Comparison of ENCODE assay signal across 1 cellular context in genomic region chr10:97689637-97690036, GRCh38.
TF ChIP-seq lines count a peak whose summit lies in the region.

No MANE protein-coding gene starts in this region.

TF ChIP-seq in HEK293, 187 proteins besides CTCF, POLR2A, EP300 and RAD21 (continued from another document):
- no peak for TF ChIP-seq ZNF692 (tag by site-specific recombination; IDR thresholded peaks at IDR 0.05)
- no peak for TF ChIP-seq KLF10 (tag by site-specific recombination; IDR thresholded peaks at IDR 0.05)
- TF ChIP-seq ZNF335 (tag by site-specific recombination; conservative IDR thresholded peaks at IDR 0.05), result peak; percentile 28; the same call in 1 of the 2 replicates
- TF ChIP-seq TSHZ1 (tag by site-specific recombination; IDR thresholded peaks at IDR 0.05; ENCODE audit: borderline replicate concordance), result no peak
- no peak for TF ChIP-seq ZNF274 (IDR thresholded peaks at IDR 0.05; ENCODE audit: low read length)
- no peak for TF ChIP-seq ZNF274 (tag by site-specific recombination; IDR thresholded peaks at IDR 0.05; ENCODE audit: borderline replicate concordance)
- no peak for TF ChIP-seq ZNF133 (tag by site-specific recombination; IDR thresholded peaks at IDR 0.05)
- TF ChIP-seq ZIC2 (tag by site-specific recombination; IDR thresholded peaks at IDR 0.05), result no peak
- TF ChIP-seq ZBTB17 (tag by site-specific recombination; IDR thresholded peaks at IDR 0.05), result peak; percentile 91
